Comparison of ENCODE assay signal across 1 cellular context in the genomic region with DNA sequence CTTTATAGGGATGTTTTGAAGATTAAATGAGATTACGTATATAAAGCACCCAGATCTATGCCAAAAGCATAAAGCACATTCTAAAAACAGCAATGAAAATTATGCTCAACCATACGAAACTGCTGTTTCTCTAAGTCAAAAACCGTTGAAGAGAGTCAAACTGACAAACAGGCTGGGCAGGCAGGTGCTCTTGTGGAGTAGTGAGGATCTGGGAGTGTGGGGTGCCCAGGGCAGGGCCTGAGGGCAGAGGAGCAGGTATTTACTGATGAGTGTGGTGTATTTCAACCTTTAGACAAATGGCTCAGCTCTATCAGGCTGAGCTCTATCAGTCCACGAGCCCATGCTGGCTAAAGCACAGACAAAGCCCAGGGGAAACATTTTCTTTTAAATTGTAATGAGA.
TF ChIP-seq lines count a peak whose summit lies in the region.

No MANE protein-coding gene starts in this region.

TF ChIP-seq in IMR-90, 13 proteins besides CTCF, POLR2A, EP300 and RAD21:
- TF ChIP-seq USF2 (IDR thresholded peaks at IDR 0.05; ENCODE audit: low read depth, low read length), result no peak
- TF ChIP-seq BHLHE40 (IDR thresholded peaks at IDR 0.05; ENCODE audit: low read depth, low read length), result no peak
- no peak for TF ChIP-seq SMC3 (IDR thresholded peaks at IDR 0.05; ENCODE audit: low read depth, low read length)
- no peak for TF ChIP-seq CEBPB (IDR thresholded peaks at IDR 0.05; ENCODE audit: low read depth, low read length)
- no peak for TF ChIP-seq RCOR1 (IDR thresholded peaks at IDR 0.05; ENCODE audit: insufficient replicate concordance, low read length)
